In the genomic region with DNA sequence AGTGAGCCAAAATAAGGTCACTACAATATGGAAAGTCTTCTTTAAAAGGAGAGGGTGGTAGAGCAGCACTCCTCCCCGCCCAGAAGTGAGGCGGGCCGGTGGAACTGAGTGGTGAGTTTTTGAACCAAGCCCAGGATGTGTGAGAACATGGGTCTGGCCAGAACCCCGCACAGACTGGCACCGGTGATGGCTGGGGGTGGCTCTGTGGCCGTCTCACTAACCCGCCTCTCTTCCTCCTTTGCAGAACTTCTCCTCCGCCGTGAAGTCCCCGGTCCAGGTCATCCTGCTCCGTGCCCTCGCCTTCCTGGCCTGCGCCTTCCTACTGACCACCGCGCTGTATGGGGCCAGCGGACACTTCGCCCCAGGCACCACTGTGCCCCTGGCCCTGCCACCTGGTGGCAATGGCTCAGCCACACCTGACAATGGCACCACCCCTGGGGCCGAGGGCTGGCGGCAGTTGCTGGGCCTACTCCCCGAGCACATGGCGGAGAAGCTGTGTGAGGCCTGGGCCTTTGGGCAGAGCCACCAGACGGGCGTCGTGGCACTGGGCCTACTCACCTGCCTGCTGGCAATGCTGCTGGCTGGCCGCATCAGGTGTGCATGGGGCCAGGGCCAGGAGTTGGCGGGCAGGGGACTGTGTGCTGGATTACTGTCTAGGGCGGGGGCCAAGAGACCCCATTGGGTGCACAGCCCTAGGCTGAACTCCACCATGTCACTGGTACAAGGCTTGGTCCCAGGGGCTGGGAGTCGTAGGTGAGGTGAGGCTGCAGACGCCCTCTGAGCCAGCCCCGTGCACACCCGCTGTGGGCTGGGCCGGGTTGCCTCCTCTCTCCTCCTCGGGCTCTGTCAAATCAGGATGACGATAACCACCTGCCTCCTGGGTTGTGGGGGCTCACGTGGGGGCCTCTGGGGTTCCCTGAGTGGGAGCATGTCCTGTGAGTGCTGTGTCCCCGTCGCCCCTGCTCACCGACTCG, we compare ENCODE assay signal across 13 cellular contexts. TPM values are rescaled to one million over a fixed set of nuclear protein-coding genes. Genes with fewer than 3 reads are reported as not detected.
A peak's percentile ranks its signal among the peaks of the same experiment; 100 is the strongest.
DNase-seq lines count a peak whose midpoint lies in the region; ATAC-seq and TF ChIP-seq lines count a peak whose summit lies in the region.
"Had no signal": no experiment of that assay in that cellular context is flagged by ENCODE, and none has a peak within 500 bp of the region (broad histone marks: within the 10 kb centered on the region; RNA-seq: fewer than 3 reads in every experiment).

No MANE protein-coding gene starts in this region.

- TF ChIP-seq POLR2A in spleen (IDR thresholded peaks at IDR 0.05), result no peak

- H4K20me1 ChIP-seq in BLaER1, result peaks cover 97% of the 10 kb centered on the region

- H3K9me3 ChIP-seq in BLaER1 (no peaks in the 10 kb centered on the region), spleen (no peaks in the 10 kb centered on the region)

- H3K27me3 ChIP-seq in BLaER1, result no peaks in the 10 kb centered on the region
- H3K27me3 ChIP-seq in H7 (ENCODE audit: control insufficient read depth, insufficient read depth, low read length), result no peaks in the 10 kb centered on the region
- H3K27me3 ChIP-seq in spleen (replicated peaks in 1 of 7), result no peaks in the 10 kb centered on the region

- ATAC-seq in HG02642 (IDR thresholded peaks at IDR 0.05; ENCODE audit: poor library complexity, unreplicated experiment) (no peak), HG03520 (IDR thresholded peaks at IDR 0.05; ENCODE audit: unreplicated experiment) (no peak)

- peak; percentile 42 for DNase-seq in H7
- DNase-seq in islet precursor cell, result peak; percentile 41
- DNase-seq in spleen, result peak; percentile 71
- no peak for DNase-seq in HK-2 (ENCODE audit: unreplicated experiment)
- no peak for DNase-seq in SKM-1 (lab: John Stamatoyannopoulos, UW; ENCODE audit: unreplicated experiment)
- DNase-seq: C1 segment of cervical spinal cord; CD4-positive, CD25-positive, alpha-beta regulatory T cell; CD8-positive, alpha-beta memory T cell; GM23248; HCEC 1CT had no signal

- H3K4me3 ChIP-seq in BLaER1 (no peak overlapping the region), H7 (ENCODE audit: insufficient read depth, low read depth, low read length) (no peak overlapping the region), spleen (no peak overlapping the region)
- H3K4me3 ChIP-seq: GM23248 had no signal

- WGBS in spleen, 5 donors, result 94 to 97% (median 95%) methylated on average over 26 to 39 of the region's 39 CpGs

- H3K9ac ChIP-seq in BLaER1, result 0 out of 2 replicates have a peak overlapping the region, but pooled peaks have one; percentile 6
- H3K9ac ChIP-seq: GM23248 had no signal

- H3K4me1 ChIP-seq in BLaER1 (peaks cover 42% of the 10 kb centered on the region), spleen (no peaks in the 10 kb centered on the region)

- H3K36me3 ChIP-seq in BLaER1, result peaks cover 100% of the 10 kb centered on the region
- peaks cover 13% of the 10 kb centered on the region for H3K36me3 ChIP-seq in H7 (replicated peaks; ENCODE audit: control insufficient read depth, insufficient read depth, low read length)
- peaks cover 0 to 99% (median 54%) of the 10 kb centered on the region in 6 donors for H3K36me3 ChIP-seq in spleen

- no peak overlapping the region for H3K4me2 ChIP-seq in BLaER1

- no peak for TF ChIP-seq CTCF in spleen (IDR thresholded peaks at IDR 0.05 in 8 of 11, conservative IDR thresholded peaks at IDR 0.05 in 3 of 11)

- H3K27ac ChIP-seq in BLaER1, result no peak overlapping the region
- H3K27ac ChIP-seq in spleen, result no peak overlapping the region
- H3K27ac ChIP-seq: GM23248 had no signal

- intact Hi-C loops in spleen (cut with DNase I; ENCODE audit: low total_unique reads), result no loop called here

RNA-seq across cellular contexts. Expression of a gene that starts 12.4 kb away (rescaled TPM):
- 12.9 and 14.9 TPM in 2 replicates for total RNA-seq in H7 (2014; rRNA removed; shearing (Covaris generic))
- total RNA-seq in spleen, result 10 to 100 TPM in 1 of 7 donors, 1 to 10 TPM in 6; 5.6 to 11.6 (median 9.1) TPM
- polyA plus RNA-seq in spleen, result 1 to 10 TPM; 2.5 to 5.2 (median 3.0) TPM

RNA-seq across cellular contexts. Expression of a gene that starts 50.4 kb away (rescaled TPM):
- 6.9 and 18.1 TPM in 2 replicates for total RNA-seq in H7 (2014; rRNA removed; shearing (Covaris generic))
- 100 to 1,000 TPM in 5 of 7 donors, 10 to 100 TPM in 2; 89.4 to 186 (median 130) TPM for total RNA-seq in spleen
- 10 to 100 TPM; 26.8 to 52.1 (median 43.2) TPM for polyA plus RNA-seq in spleen

Comparison
In these comparisons a context has a peak if more than half of its experiments do, and no peak if none do; other contexts are left out.
1. DNase-seq: peak in H7 (single experiment), islet precursor cell (single experiment) and spleen (single experiment); none in HK-2 (single experiment) and SKM-1 (single experiment).